In genomic region chr10:124249812-124250432, GRCh38 we compare ENCODE assay signal across 9 cellular contexts.
DNase-seq lines count a peak whose midpoint lies in the region; TF ChIP-seq lines count a peak whose summit lies in the region.
"Had no signal": no experiment of that assay in that cellular context is flagged by ENCODE, and none has a peak within 500 bp of the region (broad histone marks: within the 10 kb centered on the region; RNA-seq: fewer than 3 reads in every experiment).

No MANE protein-coding gene starts in this region.

- TF ChIP-seq CTCF in endodermal cell (conservative IDR thresholded peaks at IDR 0.05) (peak; percentile 78), suprapubic skin (IDR thresholded peaks at IDR 0.05) (no peak)

- H3K9ac ChIP-seq in endodermal cell (ENCODE audit: extremely low read depth, low read length, poor library complexity, severe bottlenecking): no peak overlapping the region

- no peak overlapping the region for H3K4me3 Mint-ChIP-seq in endodermal cell

- H3K27ac ChIP-seq in endodermal cell (ENCODE audit: low read depth, low read length) (no peak overlapping the region), suprapubic skin (no peak overlapping the region)

- no peak for TF ChIP-seq POLR2A in suprapubic skin (IDR thresholded peaks at IDR 0.05)

- H3K4me3 ChIP-seq in endodermal cell (ENCODE audit: low read length): no peak overlapping the region
- no peak overlapping the region for H3K4me3 ChIP-seq in suprapubic skin

- 63 to 75% methylated on average over 4 to 8 of the region's 8 CpGs for WGBS in endodermal cell (ENCODE audit: insufficient coverage in 1 of 2, insufficient read length in 1 of 2), 2 experiments
- WGBS in suprapubic skin: 68% methylated on average over 6 of the region's 8 CpGs

- H3K36me3 ChIP-seq in endodermal cell (ENCODE audit: control insufficient read depth, insufficient read depth, low read length) (no peaks in the 10 kb centered on the region), suprapubic skin (no peaks in the 10 kb centered on the region)

- H3K36me3 Mint-ChIP-seq in endodermal cell (ENCODE audit: low read depth): no peaks in the 10 kb centered on the region

- peaks cover 2% of the 10 kb centered on the region for H3K27me3 Mint-ChIP-seq in endodermal cell (ENCODE audit: insufficient read depth)

- no peak overlapping the region for H3K27ac Mint-ChIP-seq in endodermal cell

- H3K27me3 ChIP-seq in endodermal cell (ENCODE audit: control insufficient read depth, insufficient read depth, low read length, poor library complexity, severe bottlenecking) (no peaks in the 10 kb centered on the region), suprapubic skin (no peaks in the 10 kb centered on the region)

- H3K4me1 ChIP-seq in endodermal cell (ENCODE audit: control insufficient read depth, insufficient read depth, low read length): no peaks in the 10 kb centered on the region
- peaks cover 22% of the 10 kb centered on the region for H3K4me1 ChIP-seq in suprapubic skin

- DNase-seq in NCI-H2196 (lab: John Stamatoyannopoulos, UW; ENCODE audit: unreplicated experiment): peak; percentile 3
- no peak for DNase-seq in NCI-H2196 treated with DMSO at 0.1 percent for 48 hours (lab: John Stamatoyannopoulos, UW; ENCODE audit: unreplicated experiment)
- peak; percentile 43 for DNase-seq in NCI-H1436 treated with DMSO at 0.1 percent for 48 hours (lab: John Stamatoyannopoulos, UW)
- DNase-seq in endodermal cell: peak; percentile 67
- DNase-seq in suprapubic skin (ENCODE audit: low spot score in 2 of 2): peak; percentile 16 to 34
- DNase-seq in superior temporal gyrus (ENCODE audit: extremely low spot score): no peak
- DNase-seq in MV-4-11 (lab: John Stamatoyannopoulos, UW): no peak
- DNase-seq in activated CD8-positive, alpha-beta memory T cell treated with anti-CD3 and anti-CD28 coated beads for 24 hours: no peak
- DNase-seq: activated CD4-positive, alpha-beta T cell treated with anti-CD3 and anti-CD28 coated beads for 1 hour had no signal

- H3K9me3 Mint-ChIP-seq in endodermal cell: peaks cover 9% of the 10 kb centered on the region

- H3K9me3 ChIP-seq in endodermal cell (ENCODE audit: control insufficient read depth, low read length) (peaks cover 11% of the 10 kb centered on the region), suprapubic skin (no peaks in the 10 kb centered on the region)

- TF ChIP-seq EP300 in suprapubic skin (IDR thresholded peaks at IDR 0.05): no peak

- H3K4me1 Mint-ChIP-seq in endodermal cell: no peaks in the 10 kb centered on the region

Comparison
In these comparisons a context has a peak if more than half of its experiments do, and no peak if none do; other contexts are left out.
1. DNase-seq: peak in NCI-H2196 (single experiment), NCI-H1436 treated with DMSO at 0.1 percent for 48 hours (single experiment), endodermal cell (single experiment) and suprapubic skin (2 of 2); none in NCI-H2196 treated with DMSO at 0.1 percent for 48 hours (single experiment), superior temporal gyrus (single experiment), MV-4-11 (single experiment) and activated CD8-positive, alpha-beta memory T cell treated with anti-CD3 and anti-CD28 coated beads for 24 hours (single experiment).